In the genomic region with DNA sequence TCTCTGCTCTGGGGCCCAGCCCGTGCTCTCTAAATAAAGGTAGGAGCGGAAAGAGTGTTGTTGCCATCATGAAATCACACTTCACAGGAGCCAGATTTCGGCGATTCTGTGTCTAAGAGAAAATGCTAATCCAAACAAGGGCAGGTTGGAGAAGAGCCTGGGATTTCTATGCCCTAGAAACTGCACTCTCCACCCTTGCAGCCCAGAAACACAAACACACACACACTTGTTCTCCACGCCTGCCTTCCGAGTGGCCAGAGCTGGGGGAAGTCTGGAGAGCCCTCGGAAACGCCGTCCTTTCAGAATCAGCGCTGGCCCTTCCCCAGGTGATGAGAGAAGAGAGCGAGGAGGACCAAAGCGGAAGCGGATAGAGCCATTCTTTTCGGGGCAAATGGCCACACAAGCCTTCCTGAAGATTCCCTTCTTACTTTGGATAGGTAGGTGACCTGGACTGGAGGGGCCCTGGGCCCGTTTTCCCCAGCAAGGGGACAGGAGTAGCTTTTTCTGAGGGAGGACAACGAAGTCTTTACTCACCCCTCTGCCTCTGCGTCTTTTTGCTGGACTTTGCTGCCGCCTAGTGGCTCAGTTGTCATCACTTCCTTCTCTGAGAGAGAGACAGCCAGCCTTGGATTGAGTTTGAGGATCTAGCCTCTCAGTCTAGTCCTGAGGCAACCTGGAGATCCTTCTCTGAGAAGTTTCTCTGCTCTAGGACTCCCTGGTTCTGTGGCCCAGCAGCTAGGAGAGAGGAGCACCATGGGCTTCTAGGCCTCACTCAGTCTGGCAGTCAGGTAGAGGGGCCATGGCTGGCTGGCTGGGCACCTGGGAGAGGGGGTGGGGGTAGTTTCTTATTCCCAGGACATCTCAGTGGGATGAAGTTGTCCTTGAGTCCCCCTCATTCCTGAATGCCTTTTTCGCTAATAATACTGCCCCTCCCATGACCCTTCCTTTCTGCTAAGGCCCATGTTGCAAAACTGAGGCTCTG, we compare ENCODE assay signal across 8 cellular contexts. TPM values are rescaled to one million over a fixed set of nuclear protein-coding genes. Genes with fewer than 3 reads are reported as not detected.
DNase-seq lines count a peak whose midpoint lies in the region; ATAC-seq, FAIRE-seq and TF ChIP-seq lines count a peak whose summit lies in the region.

No MANE protein-coding gene starts in this region.

- peak; percentile 91 for FAIRE-seq in HepG2 (lab: Jason Lieb, UNC)

- H3K4me1 ChIP-seq in HepG2 (ENCODE audit: insufficient read depth, low read length) = peaks cover 14% of the 10 kb centered on the region

- no TSS peak for BruUV-seq in HepG2 (replicated peaks; lab: Mats Ljungman, UMichigan)

- no peaks in the 10 kb centered on the region for H3K9me3 ChIP-seq in HepG2 (ENCODE audit: low read length)

- H3K9ac ChIP-seq in HepG2 (ENCODE audit: insufficient read depth, low read depth, low read length) = peak overlapping the region; percentile 6; the same call in 1 of the 2 replicates

- CTCF ChIA-PET in GM10248 (lab: Yijun Ruan, JAX) = interaction anchor here (0.7 to 3.0 kb wide), 55 partner anchors 9 to 503 kb away, joined by 3 to 48 read pairs (median 4); no protein-coding TSS in a partner anchor
- CTCF ChIA-PET in HepG2 (lab: Yijun Ruan, JAX; ENCODE audit: low intra/inter-chr PET ratio, low total read pairs) = interaction anchor here (1.1 to 2.2 kb wide), 4 partner anchors 353 to 403 kb away, joined by 4 to 12 read pairs (median 4); no protein-coding TSS in a partner anchor

- POLR2A ChIA-PET in GM10248 (lab: Yijun Ruan, JAX) = no interaction called here
- POLR2A ChIA-PET in HepG2 (lab: Yijun Ruan, JAX) = no interaction called here

- TF ChIP-seq RAD21 in HepG2 (CRISPR knock-in tag; IDR thresholded peaks at IDR 0.05) = peak; percentile 86

- H3K79me2 ChIP-seq in HepG2 (ENCODE audit: insufficient read depth, low read length) = no peaks in the 10 kb centered on the region

- ATAC-seq in HG03175 (IDR thresholded peaks at IDR 0.05; ENCODE audit: unreplicated experiment) (peak; percentile 68), HepG2 (peak; percentile 95), GM21786 (IDR thresholded peaks at IDR 0.05; ENCODE audit: unreplicated experiment) (no peak)

- H4K20me1 ChIP-seq in HepG2 (ENCODE audit: insufficient read depth, low read length) = no peaks in the 10 kb centered on the region

- WGBS in HepG2 (ENCODE audit: low lambda C conversion rate) = under 1% methylated on average over 19 of the region's 19 CpGs

- H2AFZ ChIP-seq in HepG2 (ENCODE audit: low read length) = peak overlapping the region; percentile 91

- H3K4me3 ChIP-seq in HepG2 (replicated peaks in 1 of 3; ENCODE audit: insufficient read depth in 1 of 3, low read depth in 2 of 3, low read length in 3 of 3) = peak overlapping the region; percentile 46 to 71 (median 56)

- TF ChIP-seq CTCF in GM10248 (IDR thresholded peaks at IDR 0.05; ENCODE audit: control extremely low read depth, extremely low read depth, low read depth, missing control alignments) (peak; percentile 93), HepG2 (CRISPR knock-in tag; IDR thresholded peaks at IDR 0.05) (peak; percentile 98)

- peak overlapping the region; percentile 90 for H3K4me2 ChIP-seq in HepG2 (ENCODE audit: low read depth, low read length)

- DNase-seq in GM10248 (ENCODE audit: extremely low spot score) = peak; percentile 79
- DNase-seq in NCI-H524 treated with DMSO at 0.1 percent for 48 hours (lab: John Stamatoyannopoulos, UW) = peak; percentile 44
- peak; percentile 82 for DNase-seq in activated CD4-positive, alpha-beta T cell treated with anti-CD3 and anti-CD28 coated beads, Interleukin-2, amount 50 U/mL, for 1 hour
- peak; percentile 91 for DNase-seq in dermis blood vessel endothelial cell
- DNase-seq in HepG2 (ENCODE audit: low spot score) = peak; percentile 68
- DNase-seq in stimulated activated CD4-positive, alpha-beta T cell treated with anti-CD3 and anti-CD28 coated beads, Interleukin-2, amount 100 ng/mL, for 48 hours = peak; percentile 83 to 87

- TF ChIP-seq POLR2A in HepG2 (IDR thresholded peaks at IDR 0.05; ENCODE audit: insufficient read depth in 1 of 2, low read depth in 2 of 2, low read length in 2 of 2) = no peak

- intact Hi-C loops in HepG2 (cut with micrococcal nuclease; ENCODE audit: unreplicated experiment) = loop anchor here (1.0 to 2.0 kb wide), 2 partner anchors 355 to 403 kb away; no protein-coding TSS in a partner anchor

- TF ChIP-seq EP300 in HepG2 (IDR thresholded peaks at IDR 0.05; ENCODE audit: low read depth in 2 of 2, low read length in 2 of 2) = no peak
- TF ChIP-seq EP300 in HepG2 (CRISPR knock-in tag; IDR thresholded peaks at IDR 0.05; ENCODE audit: borderline replicate concordance) = no peak

- no peak overlapping the region for H3K27ac ChIP-seq in HepG2 (ENCODE audit: extremely low read length, insufficient read depth, low read length)

- H3K36me3 ChIP-seq in HepG2 (replicated peaks in 1 of 2; ENCODE audit: control insufficient read depth in 1 of 2, insufficient read depth in 2 of 2, low read length in 2 of 2) = no peaks in the 10 kb centered on the region

- in situ Hi-C loops in HepG2 (cut with HindIII; ENCODE audit: extremely low pct_ligation_motif_present, low pct_unique_long_range_greater_than_20kb) = loop anchor here (5.0 to 10.0 kb wide), 2 partner anchors 354 to 411 kb away; no protein-coding TSS in a partner anchor

- peaks cover 0 to 14% of the 10 kb centered on the region in 2 experiments; a peak in 3 of 5 replicates for H3K27me3 ChIP-seq in HepG2 (ENCODE audit: control insufficient read depth in 1 of 2, insufficient read depth in 2 of 2, low read length in 2 of 2)

RNA-seq across cellular contexts. Expression of a gene that starts 37.7 kb away (rescaled TPM):
- total RNA-seq in dermis blood vessel endothelial cell (1.2 and 2.7 TPM in 2 replicates), HepG2 (2016; rRNA removed; fragmentation: Illumina TruSeq; extraction: Trizol) (2.7 and 4.2 TPM in 2 replicates)
- total RNA-seq in HepG2 (2016; cell fraction: cytosol; rRNA removed; fragmentation: Illumina TruSeq; extraction: Trizol; ENCODE audit: low read depth) = 1.7 and 2.0 TPM in 2 replicates
- total RNA-seq in HepG2 (2016; cell fraction: insoluble cytoplasmic fraction; rRNA removed; fragmentation: Illumina TruSeq; extraction: Trizol) = 2.9 and 3.6 TPM in 2 replicates
- 3.1 and 4.7 TPM in 2 replicates for total RNA-seq in HepG2 (2016; cell fraction: membrane; rRNA removed; fragmentation: Illumina TruSeq; extraction: Trizol)
- total RNA-seq in HepG2 (2016; cell fraction: nucleus; rRNA removed; fragmentation: Illumina TruSeq; extraction: Trizol) = 1.5 and 1.9 TPM in 2 replicates
- 2.8 and 3.0 TPM in 2 replicates for polyA plus RNA-seq in HepG2 (2011; rRNA removed)
- 0.67 and 1.2 TPM in 2 replicates for polyA plus RNA-seq in HepG2 (2011; cell fraction: cytosol; rRNA removed)
- 0.55 and 0.76 TPM in 2 replicates for polyA plus RNA-seq in HepG2 (2011; cell fraction: nucleus; rRNA removed)
- polyA plus RNA-seq in HepG2 (2012) = 1.3 and 1.6 TPM in 2 replicates
- 0.55 and 0.58 TPM in 2 replicates for polyA plus RNA-seq in HepG2 (2016; cell fraction: cytosol; fragmentation: Illumina TruSeq; extraction: Trizol; ENCODE audit: low read depth)
- 3.7 and 4.8 TPM in 2 replicates for polyA plus RNA-seq in HepG2 (2016; cell fraction: insoluble cytoplasmic fraction; fragmentation: Illumina TruSeq; extraction: Trizol; ENCODE audit: low read depth)
- polyA plus RNA-seq in HepG2 (2016; cell fraction: membrane; fragmentation: Illumina TruSeq; extraction: Trizol; ENCODE audit: low read depth) = 0.64 and 1.0 TPM in 2 replicates
- polyA plus RNA-seq in HepG2 (2016; cell fraction: nucleus; fragmentation: Illumina TruSeq; extraction: Trizol; ENCODE audit: insufficient read depth, low read depth) = 1.7 and 2.0 TPM in 2 replicates
- polyA minus RNA-seq in HepG2 (2011; rRNA and poly(A)+ RNA removed; ENCODE audit: low replicate concordance) = 8.9 and 17.1 TPM in 2 replicates
- 2.3 and 2.9 TPM in 2 replicates for polyA minus RNA-seq in HepG2 (2011; cell fraction: cytosol; rRNA and poly(A)+ RNA removed)
- 0.90 and 1.7 TPM in 2 replicates for polyA minus RNA-seq in HepG2 (2011; cell fraction: nucleus; rRNA and poly(A)+ RNA removed)

RNA-seq across cellular contexts. Expression of a gene that starts 38.0 kb away (rescaled TPM):
- total RNA-seq in dermis blood vessel endothelial cell (33.2 and 44.9 TPM in 2 replicates), HepG2 (2016; rRNA removed; fragmentation: Illumina TruSeq; extraction: Trizol) (12.9 and 15.3 TPM in 2 replicates)
- 23.4 and 25.1 TPM in 2 replicates for total RNA-seq in HepG2 (2016; cell fraction: cytosol; rRNA removed; fragmentation: Illumina TruSeq; extraction: Trizol; ENCODE audit: low read depth)
- 12.3 and 13.5 TPM in 2 replicates for total RNA-seq in HepG2 (2016; cell fraction: insoluble cytoplasmic fraction; rRNA removed; fragmentation: Illumina TruSeq; extraction: Trizol)
- total RNA-seq in HepG2 (2016; cell fraction: membrane; rRNA removed; fragmentation: Illumina TruSeq; extraction: Trizol) = 13.0 and 19.2 TPM in 2 replicates
- total RNA-seq in HepG2 (2016; cell fraction: nucleus; rRNA removed; fragmentation: Illumina TruSeq; extraction: Trizol) = 22.0 and 25.2 TPM in 2 replicates
- polyA plus RNA-seq in HepG2 (2011; rRNA removed) = 4.8 and 5.8 TPM in 2 replicates
- 2.2 and 3.1 TPM in 2 replicates for polyA plus RNA-seq in HepG2 (2011; cell fraction: cytosol; rRNA removed)
- 9.4 and 11.5 TPM in 2 replicates for polyA plus RNA-seq in HepG2 (2011; cell fraction: nucleus; rRNA removed)
- polyA plus RNA-seq in HepG2 (2012) = 4.1 and 4.7 TPM in 2 replicates
- polyA plus RNA-seq in HepG2 (2016; cell fraction: cytosol; fragmentation: Illumina TruSeq; extraction: Trizol; ENCODE audit: low read depth) = 0.09 and 0.14 TPM in 2 replicates
- polyA plus RNA-seq in HepG2 (2016; cell fraction: insoluble cytoplasmic fraction; fragmentation: Illumina TruSeq; extraction: Trizol; ENCODE audit: low read depth) = 3.3 and 4.5 TPM in 2 replicates
- polyA plus RNA-seq in HepG2 (2016; cell fraction: membrane; fragmentation: Illumina TruSeq; extraction: Trizol; ENCODE audit: low read depth) = 0.35 and 0.40 TPM in 2 replicates
- 7.8 and 8.8 TPM in 2 replicates for polyA plus RNA-seq in HepG2 (2016; cell fraction: nucleus; fragmentation: Illumina TruSeq; extraction: Trizol; ENCODE audit: insufficient read depth, low read depth)
- polyA minus RNA-seq in HepG2 (2011; rRNA and poly(A)+ RNA removed; ENCODE audit: low replicate concordance) = 31.5 and 58.0 TPM in 2 replicates
- polyA minus RNA-seq in HepG2 (2011; cell fraction: cytosol; rRNA and poly(A)+ RNA removed) = 14.8 TPM in 2 replicates
- polyA minus RNA-seq in HepG2 (2011; cell fraction: nucleus; rRNA and poly(A)+ RNA removed) = 75.4 and 78.3 TPM in 2 replicates

RNA-seq across cellular contexts. Expression of a gene that starts 41.7 kb away (rescaled TPM):
- total RNA-seq in dermis blood vessel endothelial cell = 0.14 and 0.17 TPM in 2 replicates
- 0.32 TPM in 1 of 2 replicates, not detected in the other for total RNA-seq in HepG2 (2016; rRNA removed; fragmentation: Illumina TruSeq; extraction: Trizol)
- total RNA-seq in HepG2 (2016; cell fraction: cytosol; rRNA removed; fragmentation: Illumina TruSeq; extraction: Trizol; ENCODE audit: low read depth) = not detected in 2 replicates
- 0.07 and 0.17 TPM in 2 replicates for total RNA-seq in HepG2 (2016; cell fraction: insoluble cytoplasmic fraction; rRNA removed; fragmentation: Illumina TruSeq; extraction: Trizol)
- total RNA-seq in HepG2 (2016; cell fraction: membrane; rRNA removed; fragmentation: Illumina TruSeq; extraction: Trizol) = not detected in 2 replicates
- total RNA-seq in HepG2 (2016; cell fraction: nucleus; rRNA removed; fragmentation: Illumina TruSeq; extraction: Trizol) = not detected in 2 replicates
- 0.04 and 0.13 TPM in 2 replicates for polyA plus RNA-seq in HepG2 (2011; rRNA removed)
- polyA plus RNA-seq in HepG2 (2011; cell fraction: cytosol; rRNA removed) = 0.05 TPM in 2 replicates
- polyA plus RNA-seq in HepG2 (2011; cell fraction: nucleus; rRNA removed) = 0.16 TPM in 1 of 2 replicates, not detected in the other
- polyA plus RNA-seq in HepG2 (2012) = 0.09 and 0.36 TPM in 2 replicates
- not detected in 2 replicates for polyA plus RNA-seq in HepG2 (2016; cell fraction: cytosol; fragmentation: Illumina TruSeq; extraction: Trizol; ENCODE audit: low read depth)
- not detected in 2 replicates for polyA plus RNA-seq in HepG2 (2016; cell fraction: insoluble cytoplasmic fraction; fragmentation: Illumina TruSeq; extraction: Trizol; ENCODE audit: low read depth)
- not detected in 2 replicates for polyA plus RNA-seq in HepG2 (2016; cell fraction: membrane; fragmentation: Illumina TruSeq; extraction: Trizol; ENCODE audit: low read depth)
- not detected in 2 replicates for polyA plus RNA-seq in HepG2 (2016; cell fraction: nucleus; fragmentation: Illumina TruSeq; extraction: Trizol; ENCODE audit: insufficient read depth, low read depth)
- polyA minus RNA-seq in HepG2 (2011; rRNA and poly(A)+ RNA removed; ENCODE audit: low replicate concordance) = 0.86 and 2.8 TPM in 2 replicates
- not detected in 2 replicates for polyA minus RNA-seq in HepG2 (2011; cell fraction: cytosol; rRNA and poly(A)+ RNA removed)
- not detected in 2 replicates for polyA minus RNA-seq in HepG2 (2011; cell fraction: nucleus; rRNA and poly(A)+ RNA removed)
